Comparison of ENCODE assay signal across 8 cellular contexts in the genomic region with DNA sequence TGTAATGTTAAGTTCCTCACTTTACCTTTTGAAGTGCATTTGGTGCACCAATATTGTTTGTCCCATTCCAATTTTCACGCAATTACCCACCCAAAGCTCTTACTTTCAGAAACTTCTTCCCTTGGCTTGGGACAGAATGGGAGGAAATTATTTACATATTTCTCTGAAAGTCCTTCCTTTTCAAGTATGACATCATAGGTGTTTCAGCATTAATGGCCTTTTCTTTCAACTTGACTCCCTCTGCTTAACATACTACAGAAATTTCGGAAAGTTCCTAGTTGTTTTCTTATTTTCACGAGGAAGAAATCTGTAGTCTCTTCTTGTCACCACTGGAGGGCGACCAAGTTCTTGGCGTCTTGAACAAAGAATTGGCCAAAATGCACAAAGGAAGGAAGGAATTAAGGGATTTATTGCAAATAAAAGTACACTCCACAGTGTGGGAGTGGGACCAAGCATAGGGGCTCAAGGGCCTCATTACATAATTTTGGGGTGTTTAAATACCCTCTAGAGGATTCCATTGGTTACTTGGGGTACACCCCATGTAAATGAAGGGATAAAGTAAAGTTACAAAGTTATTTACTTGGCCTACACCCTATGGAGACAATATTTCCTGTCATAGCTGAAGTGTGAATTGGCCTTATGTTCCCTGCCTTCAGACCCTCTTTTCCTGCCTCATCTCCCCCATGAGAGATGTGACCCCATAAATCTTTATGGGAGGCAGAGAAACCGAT.
DNase-seq lines count a peak whose midpoint lies in the region; TF ChIP-seq lines count a peak whose summit lies in the region.

No MANE protein-coding gene starts in this region.

- H3K27ac ChIP-seq in tibial artery: no peak overlapping the region
- H3K27ac ChIP-seq in ascending aorta: no peak overlapping the region

- H3K4me1 ChIP-seq in tibial artery: no peaks in the 10 kb centered on the region
- H3K4me1 ChIP-seq in ascending aorta: no peaks in the 10 kb centered on the region

- no peaks in the 10 kb centered on the region for H3K9me3 ChIP-seq in tibial artery
- H3K9me3 ChIP-seq in ascending aorta: no peaks in the 10 kb centered on the region

- intact Hi-C loops in tibial artery (cut with DNase I; ENCODE audit: low total_unique reads) (no loop called here), ascending aorta (cut with DNase I) (no loop called here)

- TF ChIP-seq CTCF in GM12864 (IDR thresholded peaks at IDR 0.05; ENCODE audit: low read depth, low read length, missing control alignments) (peak; percentile 61), LNCAP (IDR thresholded peaks at IDR 0.05) (peak; percentile 70), tibial artery (IDR thresholded peaks at IDR 0.05) (no peak), ascending aorta (IDR thresholded peaks at IDR 0.05) (no peak)

- DNase-seq in GM12864 (ENCODE audit: low read depth) (no peak), SW 1271 (lab: John Stamatoyannopoulos, UW) (peak; percentile 2 to 56), iris pigment epithelial cell (ENCODE audit: low read depth) (peak; percentile 42), NCI-H1694 (lab: John Stamatoyannopoulos, UW) (no peak), tibial artery (no peak), ascending aorta (ENCODE audit: low spot score in 2 of 2) (no peak)
- no peak for DNase-seq in activated effector memory CD4-positive, alpha-beta T cell treated with anti-CD3 and anti-CD28 coated beads, Interleukin-2, amount 50 U/mL, for 16 hours

- H3K4me3 ChIP-seq in GM12864 (ENCODE audit: low read depth, low read length) (no peak overlapping the region), tibial artery (no peak overlapping the region), ascending aorta (no peak overlapping the region)

- H3K27me3 ChIP-seq in tibial artery (no peaks in the 10 kb centered on the region), ascending aorta (no peaks in the 10 kb centered on the region)

- H3K36me3 ChIP-seq in tibial artery: no peaks in the 10 kb centered on the region
- H3K36me3 ChIP-seq in ascending aorta: no peaks in the 10 kb centered on the region

Comparison
In these comparisons a context has a peak if more than half of its experiments do, and no peak if none do; other contexts are left out.
1. DNase-seq: peak in SW 1271 (2 of 2) and iris pigment epithelial cell (single experiment); none in GM12864 (single experiment), NCI-H1694 (single experiment), tibial artery (0 of 2), ascending aorta (0 of 2) and activated effector memory CD4-positive, alpha-beta T cell treated with anti-CD3 and anti-CD28 coated beads, Interleukin-2, amount 50 U/mL, for 16 hours (single experiment).
2. CTCF ChIP-seq: peak in GM12864 (single experiment) and LNCAP (single experiment); none in tibial artery (0 of 2) and ascending aorta (0 of 3).